ENCODE assay signal across 16 cellular contexts in the genomic region with DNA sequence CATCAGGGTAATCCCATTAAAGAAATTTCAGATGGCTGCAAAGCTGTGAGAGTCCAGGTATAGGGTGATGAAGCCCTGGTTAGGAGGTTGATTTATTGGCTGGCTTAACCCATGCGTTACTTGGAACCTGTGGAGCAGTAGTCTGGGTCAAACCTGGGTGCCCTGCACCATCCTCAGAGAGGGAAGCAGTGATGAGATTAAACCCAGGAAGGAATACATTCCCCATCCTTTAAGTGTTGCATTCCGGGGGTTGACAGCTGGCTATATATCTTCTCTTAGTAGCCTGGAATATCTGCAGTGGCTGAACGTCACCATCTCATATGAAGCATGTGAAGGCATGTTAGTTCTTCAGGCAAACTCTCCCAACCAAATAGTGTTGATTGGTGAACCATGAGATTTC. TPM values are rescaled to one million over a fixed set of nuclear protein-coding genes. Genes with fewer than 3 reads are reported as not detected.
DNase-seq lines count a peak whose midpoint lies in the region; ATAC-seq, FAIRE-seq and TF ChIP-seq lines count a peak whose summit lies in the region.
"Had no signal": no experiment of that assay in that cellular context is flagged by ENCODE, and none has a peak within 500 bp of the region (broad histone marks: within the 10 kb centered on the region; RNA-seq: fewer than 3 reads in every experiment).

No MANE protein-coding gene starts in this region.

- H3K9me3 ChIP-seq in A549 (no peaks in the 10 kb centered on the region), mesenchymal stem cell (ENCODE audit: control insufficient read depth, low read length) (no peaks in the 10 kb centered on the region), BE2C (no peaks in the 10 kb centered on the region)
- H3K9me3 ChIP-seq: BLaER1 treated with 17β-estradiol and CSF1 and Interleukin-3, amounts not matched to agents 10 nM and 100 nM had no signal

- no peak overlapping the region for H2AK5ac ChIP-seq in mesenchymal stem cell (ENCODE audit: low read length, severe bottlenecking)

- whole genome bisulfite sequencing in A549 (ENCODE audit: missing lambda C conversion rate) = 94% methylated on average over 3 of the region's 3 CpGs
- WGBS in mesenchymal stem cell = 12% methylated on average over 3 of the region's 3 CpGs

- no peak for TF ChIP-seq EP300 in A549 (IDR thresholded peaks at IDR 0.05)

- no peak overlapping the region for H2AFZ ChIP-seq in mesenchymal stem cell (ENCODE audit: low read depth, low read length)

- H2BK5ac ChIP-seq in mesenchymal stem cell (ENCODE audit: low read depth, low read length, poor library complexity, severe bottlenecking) = no peak overlapping the region

- no peak overlapping the region for H3K4me3 ChIP-seq in A549
- no peak overlapping the region for H3K4me3 ChIP-seq in mesenchymal stem cell (ENCODE audit: insufficient read depth in 1 of 2, low read depth in 1 of 2, low read length in 2 of 2)
- H3K4me3 ChIP-seq in BE2C (ENCODE audit: low read depth, low read length) = no peak overlapping the region
- H3K4me3 ChIP-seq: BLaER1 treated with 17β-estradiol and CSF1 and Interleukin-3, amounts not matched to agents 10 nM and 100 nM had no signal

- no peak overlapping the region for H3K23ac ChIP-seq in mesenchymal stem cell (ENCODE audit: low read length in 2 of 2)

- H2BK120ac ChIP-seq in mesenchymal stem cell (ENCODE audit: low read depth, low read length) = no peak overlapping the region

- no peak overlapping the region for H3K14ac ChIP-seq in mesenchymal stem cell (ENCODE audit: low read length in 2 of 2)

- H3K27me3 ChIP-seq in mesenchymal stem cell (ENCODE audit: control insufficient read depth in 1 of 2, insufficient read depth in 1 of 2, low read length in 2 of 2) (no peaks in the 10 kb centered on the region), BE2C (peaks cover 8% of the 10 kb centered on the region)
- H3K27me3 ChIP-seq: BLaER1 treated with 17β-estradiol and CSF1 and Interleukin-3, amounts not matched to agents 10 nM and 100 nM had no signal

- no peak overlapping the region for H3K18ac ChIP-seq in mesenchymal stem cell (ENCODE audit: low read depth in 1 of 2, low read length in 2 of 2)

- no peak for ATAC-seq in A549
- no peak for ATAC-seq in HG03196 (IDR thresholded peaks at IDR 0.05; ENCODE audit: unreplicated experiment)

- DNase-seq in A549 (ENCODE audit: low read depth in 1 of 2, low spot score in 1 of 2) (no peak), EH (ENCODE audit: low read depth) (peak; percentile 13), SK-N-DZ (ENCODE audit: low spot score) (peak; percentile 96), mesenchymal stem cell (peak; percentile 43), middle frontal gyrus (ENCODE audit: extremely low spot score, low spot score) (no peak), BE2C (no peak)
- DNase-seq: CD4-positive, CD25-positive, alpha-beta regulatory T cell; DMS79; EL; GOT3; H9 had no signal

- no peak overlapping the region for H4K8ac ChIP-seq in mesenchymal stem cell (ENCODE audit: low read length)

- H3K36me3 ChIP-seq in mesenchymal stem cell (ENCODE audit: control insufficient read depth in 1 of 2, insufficient read depth in 2 of 2, low read depth in 1 of 2, low read length in 2 of 2) (no peaks in the 10 kb centered on the region), BE2C (no peaks in the 10 kb centered on the region)
- H3K36me3 ChIP-seq: BLaER1 treated with 17β-estradiol and CSF1 and Interleukin-3, amounts not matched to agents 10 nM and 100 nM had no signal

- TF ChIP-seq RAD21 in A549 (conservative IDR thresholded peaks at IDR 0.05 in 1 of 2, IDR thresholded peaks at IDR 0.05 in 1 of 2) = no peak

- H3K79me1 ChIP-seq in mesenchymal stem cell (replicated peaks; ENCODE audit: low read length, poor library complexity, severe bottlenecking) = no peaks in the 10 kb centered on the region

- H2BK15ac ChIP-seq in mesenchymal stem cell (ENCODE audit: low read depth, poor library complexity, severe bottlenecking) = no peak overlapping the region

- no peak overlapping the region for H2BK12ac ChIP-seq in mesenchymal stem cell (ENCODE audit: low read length in 2 of 2)

- H3K4ac ChIP-seq in mesenchymal stem cell (ENCODE audit: low read depth in 1 of 2, low read length in 2 of 2) = no peak overlapping the region

- no peak overlapping the region; the same call in 2 of the 3 replicates for H3K4me2 ChIP-seq in A549
- H3K4me2 ChIP-seq in mesenchymal stem cell (ENCODE audit: low read length, poor library complexity, severe bottlenecking) = no peak overlapping the region
- H3K4me2 ChIP-seq: BLaER1 treated with 17β-estradiol and CSF1 and Interleukin-3, amounts not matched to agents 10 nM and 100 nM had no signal

- H3K9ac ChIP-seq in mesenchymal stem cell (ENCODE audit: low read length) = no peak overlapping the region
- H3K9ac ChIP-seq: BLaER1 treated with 17β-estradiol and CSF1 and Interleukin-3, amounts not matched to agents 10 nM and 100 nM had no signal

- CTCF ChIA-PET in A549 (lab: Yijun Ruan, JAX) = interaction anchor here (1.0 to 7.7 kb wide), 4 partner anchors 44 to 496 kb away, joined by 3 to 31 read pairs (median 3); partner anchors contain the start of gene JAG1

- H4K91ac ChIP-seq in mesenchymal stem cell (ENCODE audit: low read length) = no peak overlapping the region

- FAIRE-seq in A549 (lab: Jason Lieb, UNC) = peak; percentile 72
- FAIRE-seq: A204.1, G401.6, GM12891 had no signal

- TF ChIP-seq CTCF in A549 (IDR thresholded peaks at IDR 0.05) (no peak), BE2C (IDR thresholded peaks at IDR 0.05; ENCODE audit: low read depth, low read length) (no peak)

- TF ChIP-seq POLR2A in A549 (IDR thresholded peaks at IDR 0.05; ENCODE audit: low read length) = no peak

- peaks cover 81% of the 10 kb centered on the region for H3K4me1 ChIP-seq in A549
- H3K4me1 ChIP-seq in mesenchymal stem cell (ENCODE audit: control insufficient read depth, insufficient read depth, low read depth, low read length) = no peaks in the 10 kb centered on the region
- no peaks in the 10 kb centered on the region for H3K4me1 ChIP-seq in BE2C

- POLR2A ChIA-PET in A549 (lab: Yijun Ruan, JAX) = interaction anchor here (0.7 kb wide), 1 partner anchor 508 kb away, joined by 7 read pairs; no protein-coding TSS in a partner anchor

- H3K27ac ChIP-seq in A549 (peak overlapping the region; percentile 86 to 89), mesenchymal stem cell (ENCODE audit: low read length, poor library complexity, severe bottlenecking) (no peak overlapping the region)
- H3K27ac ChIP-seq: BLaER1 treated with 17β-estradiol and CSF1 and Interleukin-3, amounts not matched to agents 10 nM and 100 nM had no signal

TF ChIP-seq in A549, 52 proteins besides CTCF, POLR2A, EP300 and RAD21:
- no peak for TF ChIP-seq EHMT2 (IDR thresholded peaks at IDR 0.05; ENCODE audit: low read depth)
- TF ChIP-seq ELK1 (IDR thresholded peaks at IDR 0.05; ENCODE audit: low read depth, low read length) = no peak
- TF ChIP-seq JUN (IDR thresholded peaks at IDR 0.05) = no peak
- TF ChIP-seq ESRRA (IDR thresholded peaks at IDR 0.05; ENCODE audit: borderline replicate concordance, low read length) = no peak

RNA-seq across cellular contexts. Expression of gene JAG1, which starts 44.9 kb away (rescaled TPM):
- polyA plus RNA-seq in A549 (2011; rRNA removed) (90.0 and 141 TPM in 2 replicates), A549 (2017; fragmentation: RNase III; extraction: RNeasy Plus Mini Kit Qiagen cat#74134 plus additional on column Dnase treatment) (75.7 to 80.9 TPM (median 80.8 TPM) in 3 replicates)
- 34.0 and 43.4 TPM in 2 replicates for polyA plus RNA-seq in A549 (2012; cell fraction: cytosol; rRNA removed)
- 147 and 253 TPM in 2 replicates for polyA plus RNA-seq in A549 (2012; cell fraction: nucleus; rRNA removed)
- 334 and 370 TPM in 2 replicates for polyA minus RNA-seq in A549 (2011; rRNA and poly(A)+ RNA removed)
- polyA plus RNA-seq in SK-N-DZ (2014; cell fraction: cytosol; rRNA removed) = 2.2 and 4.0 TPM in 2 replicates
- 3.8 and 7.9 TPM in 2 replicates for polyA plus RNA-seq in SK-N-DZ (2014; cell fraction: nucleus; rRNA removed)
- 13.2 TPM for polyA plus RNA-seq in mesenchymal stem cell (2013, experiment 1 of 2)
- 12.6 TPM for polyA plus RNA-seq in mesenchymal stem cell (2013, experiment 2 of 2)
- polyA plus RNA-seq in BE2C (2012; ENCODE audit: insufficient read depth, insufficient read length, low read depth) = 0.25 TPM

Comparison
In these comparisons a context has a peak if more than half of its experiments do, and no peak if none do; other contexts are left out.
1. DNase-seq: peak in EH (single experiment), SK-N-DZ (single experiment) and mesenchymal stem cell (single experiment); none in A549 (0 of 2), middle frontal gyrus (single experiment) and BE2C (single experiment).